Comparison of ENCODE assay signal across 10 cellular contexts in the genomic region with DNA sequence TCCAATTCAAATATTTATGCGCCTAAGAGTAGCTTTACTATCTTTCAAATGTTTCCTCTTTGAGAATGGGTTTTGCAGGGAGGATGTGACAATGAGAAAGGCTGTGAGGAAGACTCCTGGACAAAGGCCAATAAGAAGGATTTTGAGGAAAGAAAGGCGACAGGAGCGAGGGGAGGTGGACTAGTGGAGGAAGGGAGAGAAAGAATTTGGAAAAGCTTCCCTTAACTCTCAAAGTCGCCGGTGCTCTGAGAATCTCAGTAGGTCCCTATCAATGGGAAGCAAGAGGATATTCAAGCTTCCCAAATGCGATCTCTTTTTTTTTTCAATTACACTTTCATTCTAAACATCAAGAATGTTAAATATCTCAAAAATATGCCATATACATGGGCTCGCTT. TPM values are rescaled to one million over a fixed set of nuclear protein-coding genes. Genes with fewer than 3 reads are reported as not detected.
DNase-seq lines count a peak whose midpoint lies in the region; ATAC-seq, FAIRE-seq and TF ChIP-seq lines count a peak whose summit lies in the region.
"Had no signal": no experiment of that assay in that cellular context is flagged by ENCODE, and none has a peak within 500 bp of the region (broad histone marks: within the 10 kb centered on the region; RNA-seq: fewer than 3 reads in every experiment).

No MANE protein-coding gene starts in this region.

- no peak overlapping the region for H3K9ac ChIP-seq in astrocyte (ENCODE audit: low read length)

- TF ChIP-seq POLR2A in transverse colon (IDR thresholded peaks at IDR 0.05), result no peak

- no peaks in the 10 kb centered on the region for H4K20me1 ChIP-seq in astrocyte (ENCODE audit: insufficient read depth, low read length)

- FAIRE-seq in astrocyte (lab: Jason Lieb, UNC), result no peak

- H3K27me3 ChIP-seq in cardiac muscle cell (peaks cover 79% of the 10 kb centered on the region), astrocyte (ENCODE audit: insufficient read depth, low read length) (peaks cover 70% of the 10 kb centered on the region), transverse colon (peaks cover 94% of the 10 kb centered on the region)

- ATAC-seq in left ventricle myocardium superior (no peak), memory B cell (ENCODE audit: low read depth) (no peak), sciatic nerve (no peak)

- H3K36me3 ChIP-seq in cardiac muscle cell, result no peaks in the 10 kb centered on the region
- H3K36me3 ChIP-seq in astrocyte (ENCODE audit: insufficient read depth, low read length), result no peaks in the 10 kb centered on the region
- H3K36me3 ChIP-seq in transverse colon, result no peaks in the 10 kb centered on the region

- intact Hi-C loops in left ventricle myocardium superior (cut with micrococcal nuclease) (loop anchor here (10.0 kb wide), 1 partner anchor 49 kb away; a partner anchor contains a TSS), transverse colon (cut with DNase I; ENCODE audit: low total_unique reads) (loop anchor here (10.0 kb wide), 2 partner anchors 49 to 519 kb away; a partner anchor contains a TSS), sciatic nerve (cut with DNase I) (loop anchor here (10.0 kb wide), 1 partner anchor 49 kb away; a partner anchor contains a TSS)

- H3K4me3 Mint-ChIP-seq in astrocyte (ENCODE audit: unreplicated experiment), result peak overlapping the region; percentile 72
- H3K4me3 Mint-ChIP-seq in memory B cell, result peak overlapping the region; percentile 21

- H3K4me2 ChIP-seq in astrocyte (ENCODE audit: low read length), result peak overlapping the region; percentile 79

- no peaks in the 10 kb centered on the region for H3K36me3 Mint-ChIP-seq in astrocyte (ENCODE audit: low read depth, unreplicated experiment)
- peaks cover 4% of the 10 kb centered on the region for H3K36me3 Mint-ChIP-seq in memory B cell

- no peak overlapping the region for H2AFZ ChIP-seq in astrocyte (ENCODE audit: low read depth, low read length)

- TF ChIP-seq EP300 in transverse colon (IDR thresholded peaks at IDR 0.05; ENCODE audit: low read depth), result no peak

- in situ Hi-C loops in transverse colon (cut with MboI; ENCODE audit: low pct_ligation_motif_present in 1 of 4, low pct_unique_long_range_greater_than_20kb in 1 of 4, low sequenced_read_pairs in 3 of 4), result loop anchor here in 3 of 4 donors (10.0 kb wide), 2 partner anchors 49 to 59 kb away; a partner anchor contains a TSS

- H3K79me2 ChIP-seq in astrocyte (ENCODE audit: insufficient read depth, low read length), result no peaks in the 10 kb centered on the region

- H3K4me1 ChIP-seq in cardiac muscle cell (ENCODE audit: low read depth), result peaks cover 4% of the 10 kb centered on the region
- H3K4me1 ChIP-seq in astrocyte (ENCODE audit: insufficient read depth, low read length), result peaks cover 20% of the 10 kb centered on the region
- H3K4me1 ChIP-seq in transverse colon, result peaks cover 9 to 32% (median 28%) of the 10 kb centered on the region in 4 donors

- H3K27ac ChIP-seq in cardiac muscle cell (no peak overlapping the region), astrocyte (ENCODE audit: low read depth, low read length) (no peak overlapping the region), transverse colon (no peak overlapping the region)

- H3K27me3 Mint-ChIP-seq in astrocyte (ENCODE audit: low read depth, unreplicated experiment), result peaks cover 54% of the 10 kb centered on the region
- H3K27me3 Mint-ChIP-seq in memory B cell, result peaks cover 33% of the 10 kb centered on the region

- peaks cover 2% of the 10 kb centered on the region for H3K9me3 Mint-ChIP-seq in astrocyte (ENCODE audit: unreplicated experiment)
- H3K9me3 Mint-ChIP-seq in memory B cell, result peaks cover 9% of the 10 kb centered on the region

- WGBS in transverse colon (ENCODE audit: low coverage in 1 of 2), 2 donors, result 10 to 12% methylated on average over 7 of the region's 7 CpGs

- H3K9me3 ChIP-seq in cardiac muscle cell (ENCODE audit: low read depth) (no peaks in the 10 kb centered on the region), astrocyte (ENCODE audit: insufficient read depth, low read depth, low read length) (no peaks in the 10 kb centered on the region), transverse colon (no peaks in the 10 kb centered on the region)

- DNase-seq in cardiac muscle cell (ENCODE audit: low read depth in 1 of 2, low spot score in 1 of 2), result no peak
- no peak for DNase-seq in left ventricle myocardium superior
- DNase-seq in astrocyte (ENCODE audit: low read depth), result no peak
- no peak for DNase-seq in memory B cell (ENCODE audit: low spot score in 2 of 2)
- DNase-seq in transverse colon, result no peak
- no peak for DNase-seq in ecto neural progenitor cell (ENCODE audit: low spot score)
- no peak for DNase-seq in COR-L47 (lab: John Stamatoyannopoulos, UW)
- DNase-seq in sciatic nerve (ENCODE audit: low spot score), result no peak
- DNase-seq: cerebellar nuclear complex had no signal

- H3K4me3 ChIP-seq in cardiac muscle cell, result peak overlapping the region; percentile 25
- H3K4me3 ChIP-seq in astrocyte (ENCODE audit: insufficient read depth, low read depth, low read length), result peak overlapping the region; percentile 26
- H3K4me3 ChIP-seq in transverse colon, result peak overlapping the region in 3 of 4 donors; percentile 12 to 38 (median 23)
- H3K4me3 ChIP-seq: lung had no signal

- TF ChIP-seq CTCF in cardiac muscle cell (IDR thresholded peaks at IDR 0.05; ENCODE audit: low read depth, low read length), result no peak
- TF ChIP-seq CTCF in astrocyte (IDR thresholded peaks at IDR 0.05; ENCODE audit: insufficient read depth, low read depth, low read length), result no peak
- no peak for TF ChIP-seq CTCF in transverse colon (IDR thresholded peaks at IDR 0.05)

- H3K27ac Mint-ChIP-seq in astrocyte (ENCODE audit: unreplicated experiment), result no peak overlapping the region
- H3K27ac Mint-ChIP-seq in memory B cell, result no peak overlapping the region

- H3K4me1 Mint-ChIP-seq in astrocyte (ENCODE audit: low read depth, unreplicated experiment) (peaks cover 6% of the 10 kb centered on the region), memory B cell (peaks cover 19% of the 10 kb centered on the region)

RNA-seq across cellular contexts. Expression of a gene that starts 2.8 kb away (rescaled TPM):
- total RNA-seq in cardiac muscle cell, result 0.32 and 0.45 TPM in 2 replicates
- polyA plus RNA-seq in cardiac muscle cell, result 0.39 and 0.89 TPM in 2 replicates
- not detected for total RNA-seq in left ventricle myocardium superior
- total RNA-seq in astrocyte, result 0.11 and 0.17 TPM in 2 replicates
- total RNA-seq in transverse colon, result not detected
- total RNA-seq in sciatic nerve, result not detected

RNA-seq across cellular contexts. Expression of a gene that starts 15.8 kb away (rescaled TPM):
- total RNA-seq in cardiac muscle cell (44.5 and 57.1 TPM in 2 replicates), left ventricle myocardium superior (4.6 TPM), astrocyte (144 and 176 TPM in 2 replicates), transverse colon (1 to 10 TPM in 3 of 4 donors, not detected in 1; 2.7 to 4.0 (median 3.5) TPM), sciatic nerve (34.9 TPM)
- 68.5 and 71.1 TPM in 2 replicates for polyA plus RNA-seq in cardiac muscle cell

RNA-seq across cellular contexts. Expression of a gene that starts 51.3 kb away (rescaled TPM):
- total RNA-seq in cardiac muscle cell, result not detected in 2 replicates
- 0.49 TPM in 1 of 2 replicates, not detected in the other for polyA plus RNA-seq in cardiac muscle cell
- not detected for total RNA-seq in left ventricle myocardium superior
- not detected in 2 replicates for total RNA-seq in astrocyte
- total RNA-seq in transverse colon, result under 1 TPM in 1 of 4 donors, not detected in 3; 0.95 TPM
- total RNA-seq in sciatic nerve, result not detected

RNA-seq across cellular contexts. Expression of a gene that starts 57.6 kb away (rescaled TPM):
- total RNA-seq in cardiac muscle cell (0.14 and 0.51 TPM in 2 replicates), left ventricle myocardium superior (not detected), astrocyte (0.19 and 0.43 TPM in 2 replicates), transverse colon (1 to 10 TPM in 3 of 4 donors, under 1 TPM in 1; 0.80 to 6.0 (median 2.8) TPM), sciatic nerve (0.22 TPM)
- 0.12 and 0.72 TPM in 2 replicates for polyA plus RNA-seq in cardiac muscle cell
